ENCODE assay signal across 8 cellular contexts in genomic region chr13:76822691-76823267, GRCh38.
A peak's percentile ranks its signal among the peaks of the same experiment; 100 is the strongest.
DNase-seq lines count a peak whose midpoint lies in the region; ATAC-seq, FAIRE-seq and TF ChIP-seq lines count a peak whose summit lies in the region.

No MANE protein-coding gene starts in this region.

- POLR2A ChIA-PET in activated naive CD8-positive, alpha-beta T cell treated with anti-CD3 and anti-CD28 coated beads, Interleukin-2, amount 10 ng/mL, durations not matched to agents 7 days and 5 days (lab: Charles Lee), result no interaction called here
- POLR2A ChIA-PET in GM12878 (lab: Charles Lee), result no interaction called here

- H3K4me2 ChIP-seq in GM12878 (ENCODE audit: control insufficient read depth, insufficient read depth), result no peak overlapping the region

- in situ Hi-C loops in GM12878 (cut with MboI), result no loop called here

- H3K27ac ChIP-seq in GM12878 (ENCODE audit: control insufficient read depth, insufficient read depth) (no peak overlapping the region), pancreas (no peak overlapping the region)

- H3K4me3 Mint-ChIP-seq in activated naive CD8-positive, alpha-beta T cell treated with anti-CD3 and anti-CD28 coated beads, Interleukin-2, amount 10 ng/mL, durations not matched to agents 7 days and 5 days, result no peak overlapping the region
- H3K4me3 Mint-ChIP-seq in activated naive CD8-positive, alpha-beta T cell treated with anti-CD3 and anti-CD28 coated beads for 36 hours, result no peak overlapping the region

- SMC1A ChIA-PET in GM12878 (lab: Charles Lee; ENCODE audit: uncharacterized antibody, unreplicated experiment), result interaction anchor here (1.3 to 1.5 kb wide), 2 partner anchors 81 to 158 kb away, joined by 3 to 4 read pairs; no protein-coding TSS in a partner anchor

- intact Hi-C loops in GM12878 (cut with micrococcal nuclease; ENCODE audit: unreplicated experiment) (no loop called here), pancreas (cut with DNase I) (no loop called here)

- no peak for DNase-seq in activated naive CD8-positive, alpha-beta T cell treated with anti-CD3 and anti-CD28 coated beads, Interleukin-2, amount 10 ng/mL, durations not matched to agents 7 days and 5 days
- no peak for DNase-seq in activated naive CD8-positive, alpha-beta T cell treated with anti-CD3 and anti-CD28 coated beads for 36 hours
- DNase-seq in HTR-8/SVneo (ENCODE audit: insufficient read length, low spot score) (peak; percentile 13), GM12878 (ENCODE audit: low read depth, low spot score) (no peak), pancreas (no peak), erythroblast (lab: John Stamatoyannopoulos, UW) (no peak), NCI-H524 (lab: John Stamatoyannopoulos, UW) (no peak)

- no peaks in the 10 kb centered on the region for H3K9me3 Mint-ChIP-seq in activated naive CD8-positive, alpha-beta T cell treated with anti-CD3 and anti-CD28 coated beads, Interleukin-2, amount 10 ng/mL, durations not matched to agents 7 days and 5 days
- H3K9me3 Mint-ChIP-seq in activated naive CD8-positive, alpha-beta T cell treated with anti-CD3 and anti-CD28 coated beads for 36 hours, result no peaks in the 10 kb centered on the region

- no peaks in the 10 kb centered on the region for H3K36me3 ChIP-seq in GM12878 (ENCODE audit: control insufficient read depth in 2 of 2, insufficient read depth in 2 of 2, low read length in 1 of 2)
- H3K36me3 ChIP-seq in pancreas, result no peaks in the 10 kb centered on the region

- H3K27me3 ChIP-seq in GM12878 (replicated peaks in 1 of 2; ENCODE audit: control insufficient read depth in 2 of 2, insufficient read depth in 2 of 2, low read length in 1 of 2), result no peaks in the 10 kb centered on the region
- no peaks in the 10 kb centered on the region for H3K27me3 ChIP-seq in pancreas

- H3K4me1 ChIP-seq in GM12878 (ENCODE audit: control insufficient read depth, insufficient read depth, low read length) (no peaks in the 10 kb centered on the region), pancreas (no peaks in the 10 kb centered on the region)

- WGBS in GM12878 (ENCODE audit: insufficient coverage, insufficient replicate concordance, low lambda C conversion rate, missing lambda C conversion rate), result 48% methylated on average over 2 of the region's 2 CpGs
- WGBS in pancreas, 2 donors, result 50 to 53% methylated on average over 2 of the region's 2 CpGs

- H3K27ac Mint-ChIP-seq in activated naive CD8-positive, alpha-beta T cell treated with anti-CD3 and anti-CD28 coated beads, Interleukin-2, amount 10 ng/mL, durations not matched to agents 7 days and 5 days, result no peak overlapping the region
- H3K27ac Mint-ChIP-seq in activated naive CD8-positive, alpha-beta T cell treated with anti-CD3 and anti-CD28 coated beads for 36 hours, result no peak overlapping the region

- H3K79me2 ChIP-seq in GM12878 (ENCODE audit: control insufficient read depth, insufficient read depth, low read length), result no peaks in the 10 kb centered on the region

- TF ChIP-seq POLR2A in GM12878 (IDR thresholded peaks at IDR 0.05; ENCODE audit: low read depth, low read length), result no peak
- TF ChIP-seq POLR2A in erythroblast (IDR thresholded peaks at IDR 0.05; ENCODE audit: low read length), result no peak

- ATAC-seq in activated naive CD8-positive, alpha-beta T cell treated with anti-CD3 and anti-CD28 coated beads, Interleukin-2, amount 10 ng/mL, durations not matched to agents 7 days and 5 days (ENCODE audit: low read depth), result peak; percentile 45
- ATAC-seq in GM12878, result peak; percentile 34; the same call in 1 of the 3 replicates
- ATAC-seq in pancreas, result peak in 3 of 4 donors; percentile 64 to 81 (median 77)
- no peak for ATAC-seq in GM21528 (IDR thresholded peaks at IDR 0.05; ENCODE audit: low FRiP score, unreplicated experiment)

- TF ChIP-seq CTCF in GM12878 (IDR thresholded peaks at IDR 0.05 in 2 of 3, conservative IDR thresholded peaks at IDR 0.05 in 1 of 3; ENCODE audit: control insufficient read depth in 2 of 3, extremely low read depth in 1 of 3, insufficient read depth in 1 of 3, low read depth in 3 of 3, low read length in 3 of 3) (peak in 2 of 3 experiments; percentile 18 to 24; a peak in 2 of 6 replicates), pancreas (IDR thresholded peaks at IDR 0.05) (no peak)

- H3K36me3 Mint-ChIP-seq in activated naive CD8-positive, alpha-beta T cell treated with anti-CD3 and anti-CD28 coated beads, Interleukin-2, amount 10 ng/mL, durations not matched to agents 7 days and 5 days, result no peaks in the 10 kb centered on the region
- H3K36me3 Mint-ChIP-seq in activated naive CD8-positive, alpha-beta T cell treated with anti-CD3 and anti-CD28 coated beads for 36 hours, result no peaks in the 10 kb centered on the region

- CTCF ChIA-PET in GM12878 (lab: Yijun Ruan, JAX), result interaction anchor here (0.5 to 3.0 kb wide), 7 partner anchors 27 to 179 kb away, joined by 3 to 14 read pairs (median 4); no protein-coding TSS in a partner anchor

- H4K20me1 ChIP-seq in GM12878 (ENCODE audit: control insufficient read depth, insufficient read depth), result no peaks in the 10 kb centered on the region

- TF ChIP-seq EP300 in GM12878 (IDR thresholded peaks at IDR 0.05; ENCODE audit: borderline replicate concordance in 1 of 2, control insufficient read depth in 1 of 2, low read depth in 2 of 2, low read length in 2 of 2), result no peak

- H3K4me1 Mint-ChIP-seq in activated naive CD8-positive, alpha-beta T cell treated with anti-CD3 and anti-CD28 coated beads, Interleukin-2, amount 10 ng/mL, durations not matched to agents 7 days and 5 days, result no peaks in the 10 kb centered on the region
- H3K4me1 Mint-ChIP-seq in activated naive CD8-positive, alpha-beta T cell treated with anti-CD3 and anti-CD28 coated beads for 36 hours, result no peaks in the 10 kb centered on the region

- no peak overlapping the region for H3K9ac ChIP-seq in GM12878 (ENCODE audit: control insufficient read depth, insufficient read depth, low read length)

- no peak; the same call in 1 of the 2 replicates for TF ChIP-seq RAD21 in GM12878 (IDR thresholded peaks at IDR 0.05; ENCODE audit: insufficient read depth, low read depth, low read length)

- no peaks in the 10 kb centered on the region for H3K9me3 ChIP-seq in GM12878 (replicated peaks; ENCODE audit: control insufficient read depth, insufficient read depth, low read length)
- no peaks in the 10 kb centered on the region for H3K9me3 ChIP-seq in pancreas

- RAD21 ChIA-PET in GM12878 (lab: Charles Lee; ENCODE audit: unreplicated experiment), result interaction anchor here (0.9 to 1.5 kb wide), 2 partner anchors 81 to 393 kb away, joined by 3 to 6 read pairs; no protein-coding TSS in a partner anchor

- FAIRE-seq in HTR-8/SVneo (lab: Jason Lieb, UNC), result no peak
- FAIRE-seq in GM12878 (lab: Jason Lieb, UNC), result no peak
- no peak for FAIRE-seq in pancreas (lab: Jason Lieb, UNC)

- no peak overlapping the region for H3K4me3 ChIP-seq in GM12878
- H3K4me3 ChIP-seq in pancreas, result no peak overlapping the region

- H3K27me3 Mint-ChIP-seq in activated naive CD8-positive, alpha-beta T cell treated with anti-CD3 and anti-CD28 coated beads, Interleukin-2, amount 10 ng/mL, durations not matched to agents 7 days and 5 days, result peaks cover 7% of the 10 kb centered on the region
- H3K27me3 Mint-ChIP-seq in activated naive CD8-positive, alpha-beta T cell treated with anti-CD3 and anti-CD28 coated beads for 36 hours, result no peaks in the 10 kb centered on the region

- BruUV-seq in GM12878 (replicated peaks; lab: Mats Ljungman, UMichigan), result no TSS peak

- no peak overlapping the region for H2AFZ ChIP-seq in GM12878 (ENCODE audit: control insufficient read depth, low read depth, low read length)

TF ChIP-seq in GM12878, 131 proteins besides CTCF, POLR2A, EP300 and RAD21:
- TF ChIP-seq RELB (IDR thresholded peaks at IDR 0.05; ENCODE audit: low read depth) (no peak), STAT1 (conservative IDR thresholded peaks at IDR 0.05) (no peak), RCOR1 (conservative IDR thresholded peaks at IDR 0.05; ENCODE audit: low read depth, low read length) (no peak), SMARCA5 (IDR thresholded peaks at IDR 0.05) (no peak), MTA2 (IDR thresholded peaks at IDR 0.05; ENCODE audit: low read depth) (no peak), SREBF2 (IDR thresholded peaks at IDR 0.05; ENCODE audit: low read length) (no peak), RUNX3 (IDR thresholded peaks at IDR 0.05; ENCODE audit: low read length) (no peak), MTA3 (IDR thresholded peaks at IDR 0.05; ENCODE audit: borderline replicate concordance, low read length) (no peak), KLF5 (IDR thresholded peaks at IDR 0.05; ENCODE audit: partially characterized antibody) (no peak)

Comparison
In these comparisons a context has a peak if more than half of its experiments do, and no peak if none do; other contexts are left out.
1. CTCF ChIP-seq: peak in GM12878 (2 of 3); none in pancreas (0 of 4).